In genomic region chr17:45043813-45044540, GRCh38 we compare ENCODE assay signal across 12 cellular contexts. TPM values are rescaled to one million over a fixed set of nuclear protein-coding genes. Genes with fewer than 3 reads are reported as not detected.
DNase-seq lines count a peak whose midpoint lies in the region; ATAC-seq, FAIRE-seq and TF ChIP-seq lines count a peak whose summit lies in the region.
"Had no signal": no experiment of that assay in that cellular context is flagged by ENCODE, and none has a peak within 500 bp of the region (broad histone marks: within the 10 kb centered on the region; RNA-seq: fewer than 3 reads in every experiment).

No MANE protein-coding gene starts in this region.

- H3K9me1 ChIP-seq in K562 (ENCODE audit: control insufficient read depth, insufficient read depth, low read length): no peaks in the 10 kb centered on the region

- DNase-seq in LNCaP clone FGC (ENCODE audit: low read depth) (no peak), K562 (ENCODE audit: extremely low read depth in 1 of 4, low spot score in 3 of 4) (no peak), right cardiac atrium (no peak), suprapubic skin (ENCODE audit: low spot score in 2 of 2) (no peak), NCI-H146 (lab: John Stamatoyannopoulos, UW) (no peak), NCI-H82 (lab: John Stamatoyannopoulos, UW) (no peak), HEK293T (ENCODE audit: extremely low spot score) (no peak)
- DNase-seq: activated CD8-positive, alpha-beta memory T cell treated with anti-CD3 and anti-CD28 coated beads, Interleukin-2, amount 50 U/mL, for 48 hours; stimulated activated naive CD4-positive, alpha-beta T cell had no signal

- WGBS in K562 (ENCODE audit: insufficient coverage, low coverage, missing lambda C conversion rate): 84% methylated on average over 17 of the region's 18 CpGs
- 80% methylated on average over 18 of the region's 18 CpGs for WGBS in right cardiac atrium
- 58% methylated on average over 18 of the region's 18 CpGs for WGBS in suprapubic skin

- TF ChIP-seq POLR2A in K562 (conservative IDR thresholded peaks at IDR 0.05): no peak
- TF ChIP-seq POLR2A in suprapubic skin (IDR thresholded peaks at IDR 0.05): no peak

- BruUV-seq in K562 (replicated peaks; lab: Mats Ljungman, UMichigan): no TSS peak

- H3K79me2 ChIP-seq in K562 (ENCODE audit: control insufficient read depth, insufficient read depth, low read length): peaks cover 43% of the 10 kb centered on the region

- H3K9me3 ChIP-seq in K562 (replicated peaks; ENCODE audit: control insufficient read depth, insufficient read depth, low read depth, low read length) (no peaks in the 10 kb centered on the region), right cardiac atrium (ENCODE audit: control insufficient read depth, low read length) (no peaks in the 10 kb centered on the region), suprapubic skin (no peaks in the 10 kb centered on the region)

- no peak overlapping the region for H3K27ac ChIP-seq in K562 (ENCODE audit: extremely low read depth, low read depth, low read length)
- peak overlapping the region; percentile 25 for H3K27ac ChIP-seq in right cardiac atrium (ENCODE audit: low read length)
- H3K27ac ChIP-seq in suprapubic skin: peak overlapping the region; percentile 89
- H3K27ac ChIP-seq: GM23248 had no signal

- CTCF ChIA-PET in K562 (lab: Yijun Ruan, JAX; ENCODE audit: low intra/inter-chr PET ratio) (no interaction called here), HEK293T (lab: Yijun Ruan, JAX) (no interaction called here)

- TF ChIP-seq CTCF in LNCaP clone FGC (IDR thresholded peaks at IDR 0.05; ENCODE audit: control insufficient read depth, extremely low read depth, insufficient read depth): no peak
- no peak for TF ChIP-seq CTCF in K562 (IDR thresholded peaks at IDR 0.05 in 2 of 3, conservative IDR thresholded peaks at IDR 0.05 in 1 of 3; ENCODE audit: insufficient read depth in 2 of 3, low read depth in 1 of 3, low read length in 3 of 3)
- TF ChIP-seq CTCF in suprapubic skin (IDR thresholded peaks at IDR 0.05): no peak

- no peaks in the 10 kb centered on the region; the same call in none of the 2 replicates for H4K20me1 ChIP-seq in K562 (replicated peaks; ENCODE audit: control insufficient read depth, insufficient read depth, low read length)

- no peak for ATAC-seq in K562
- ATAC-seq in right cardiac atrium: peak; percentile 15 to 18

- no peak for TF ChIP-seq EP300 in K562 (IDR thresholded peaks at IDR 0.05; ENCODE audit: low read length)
- TF ChIP-seq EP300 in suprapubic skin (IDR thresholded peaks at IDR 0.05): no peak

- peak overlapping the region in 1 of 2 experiments; percentile 48; a peak in 1 of 4 replicates for H3K9ac ChIP-seq in K562 (ENCODE audit: insufficient read depth in 1 of 2, low read depth in 2 of 2, low read length in 2 of 2)
- H3K9ac ChIP-seq: GM23248 had no signal

- POLR2A ChIA-PET in K562 (lab: Yijun Ruan, JAX): interaction anchor here (1.0 kb wide), 1 partner anchor 15 kb away, joined by 4 read pairs; no protein-coding TSS in a partner anchor
- POLR2A ChIA-PET in HEK293T (lab: Yijun Ruan, JAX): no interaction called here

- H3K27me3 ChIP-seq in K562 (ENCODE audit: control insufficient read depth in 2 of 2, insufficient read depth in 2 of 2, low read length in 2 of 2) (no peaks in the 10 kb centered on the region), right cardiac atrium (ENCODE audit: control insufficient read depth, insufficient read depth) (no peaks in the 10 kb centered on the region), suprapubic skin (no peaks in the 10 kb centered on the region)

- peak overlapping the region; percentile 26; the same call in 1 of the 2 replicates for H3K4me3 ChIP-seq in LNCaP clone FGC (ENCODE audit: low read depth, low read length)
- no peak overlapping the region for H3K4me3 ChIP-seq in K562
- H3K4me3 ChIP-seq in right cardiac atrium (ENCODE audit: low read length): no peak overlapping the region
- peak overlapping the region; percentile 29 for H3K4me3 ChIP-seq in suprapubic skin
- H3K4me3 ChIP-seq: GM23248 had no signal

- FAIRE-seq in K562 (lab: Jason Lieb, UNC): no peak
- FAIRE-seq: G401.6, islet of Langerhans had no signal

- peaks cover 10 to 13% of the 10 kb centered on the region in 2 experiments for H3K4me1 ChIP-seq in K562 (replicated peaks in 1 of 2; ENCODE audit: control insufficient read depth in 2 of 2, insufficient read depth in 2 of 2, low read length in 2 of 2)
- peaks cover 7% of the 10 kb centered on the region for H3K4me1 ChIP-seq in right cardiac atrium (ENCODE audit: control insufficient read depth, insufficient read depth, low read length)
- peaks cover 75% of the 10 kb centered on the region for H3K4me1 ChIP-seq in suprapubic skin

- in situ Hi-C loops in K562 (cut with MboI): no loop called here

- intact Hi-C loops in K562 (cut with micrococcal nuclease) (no loop called here), right cardiac atrium (cut with DNase I) (loop anchor here in 1 of 4 donors (10.0 kb wide), 1 partner anchor 51 kb away; no protein-coding TSS in a partner anchor)

- H3K4me2 ChIP-seq in K562 (ENCODE audit: insufficient read depth, low read length): no peak overlapping the region

- TF ChIP-seq RAD21 in K562 (CRISPR knock-in tag; conservative IDR thresholded peaks at IDR 0.05 in 1 of 2, IDR thresholded peaks at IDR 0.05 in 1 of 2): no peak

- peaks cover 20% of the 10 kb centered on the region; the same call in 1 of the 3 replicates for H3K36me3 ChIP-seq in K562 (ENCODE audit: control insufficient read depth, insufficient read depth, low read length)
- H3K36me3 ChIP-seq in suprapubic skin: no peaks in the 10 kb centered on the region

- no peak overlapping the region for H2AFZ ChIP-seq in K562 (ENCODE audit: low read depth, low read length)
- H2AFZ ChIP-seq: GM23248 had no signal

TF ChIP-seq in K562, 482 proteins besides CTCF, POLR2A, EP300 and RAD21:
- TF ChIP-seq POLR2G (IDR thresholded peaks at IDR 0.05; ENCODE audit: low read depth, low read length): 0 out of 2 replicates have a peak, but pooled peaks have one; percentile 33
- no peak for TF ChIP-seq CBX5 (IDR thresholded peaks at IDR 0.05; ENCODE audit: borderline replicate concordance, low read depth)
- TF ChIP-seq ASH1L (IDR thresholded peaks at IDR 0.05; ENCODE audit: borderline replicate concordance, low read depth, partially characterized antibody): no peak

TF ChIP-seq in HEK293T, 16 proteins besides CTCF, POLR2A, EP300 and RAD21 (continues in another document):
- TF ChIP-seq ZNF384 (IDR thresholded peaks at IDR 0.05) (no peak), ELF4 (IDR thresholded peaks at IDR 0.05) (no peak), SP1 (IDR thresholded peaks at IDR 0.05) (no peak), ARNT (IDR thresholded peaks at IDR 0.05) (no peak), LEF1 (IDR thresholded peaks at IDR 0.05; ENCODE audit: borderline replicate concordance) (no peak), HDGF (IDR thresholded peaks at IDR 0.05; ENCODE audit: borderline replicate concordance) (no peak), FOXA1 (IDR thresholded peaks at IDR 0.05) (no peak), L3MBTL2 (conservative IDR thresholded peaks at IDR 0.05) (no peak), FOXK2 (IDR thresholded peaks at IDR 0.05) (no peak)

RNA-seq across cellular contexts. Expression of gene DCAKD, which starts 7.5 kb away (rescaled TPM):
- total RNA-seq in K562 (2011; cell fraction: chromatin; rRNA removed; ENCODE audit: low replicate concordance): 25.9 and 66.5 TPM in 2 replicates
- 45.1 and 50.5 TPM in 2 replicates for total RNA-seq in K562 (2011; cell fraction: nucleolus; rRNA removed)
- 43.3 and 55.3 TPM in 2 replicates for total RNA-seq in K562 (2011; cell fraction: nucleoplasm; rRNA removed)
- total RNA-seq in K562 (2014; rRNA removed): 26.1 and 43.3 TPM in 2 replicates
- total RNA-seq in K562 (2014; rRNA removed; fragmentation: Illumina TruSeq; extraction: Trizol): 15.3 and 17.4 TPM in 2 replicates
- 26.2 and 26.5 TPM in 2 replicates for total RNA-seq in K562 (2015; rRNA removed; fragmentation: Illumina TruSeq; extraction: Trizol)
- total RNA-seq in K562 (2021): 35.5 and 39.8 TPM in 2 replicates
- polyA plus RNA-seq in K562 (2011; rRNA removed): 14.4 and 28.6 TPM in 2 replicates
- polyA plus RNA-seq in K562 (2011; cell fraction: cytosol; rRNA removed): 41.8 and 53.1 TPM in 2 replicates
- 36.7 and 47.4 TPM in 2 replicates for polyA plus RNA-seq in K562 (2011; cell fraction: nucleus; rRNA removed)
- polyA plus RNA-seq in K562 (2012): 35.0 and 52.4 TPM in 2 replicates
- 21.4 and 27.7 TPM in 2 replicates for polyA plus RNA-seq in K562 (2014; fragmentation: Illumina TruSeq; extraction: Trizol)
- polyA plus RNA-seq in K562 (2014; fragmentation: Nextera tagmentation; extraction: Ambion mirVana): 1 to 10 TPM; 7.9 to 9.6 TPM
- polyA plus RNA-seq in K562 (2014; rRNA removed): 23.5 and 24.8 TPM in 2 replicates
- 22.1 and 31.4 TPM in 2 replicates for polyA minus RNA-seq in K562 (2011; rRNA and poly(A)+ RNA removed)
- 42.1 and 46.3 TPM in 2 replicates for polyA minus RNA-seq in K562 (2011; cell fraction: cytosol; rRNA and poly(A)+ RNA removed)
- 16.8 and 23.1 TPM in 2 replicates for polyA minus RNA-seq in K562 (2011; cell fraction: nucleus; rRNA and poly(A)+ RNA removed)
- total RNA-seq in right cardiac atrium: 10 to 100 TPM; 36.3 to 40.2 (median 37.2) TPM
- polyA plus RNA-seq in right cardiac atrium: 23.6 TPM
- 10 to 100 TPM; 49.1 to 68.5 (median 60.9) TPM for total RNA-seq in suprapubic skin

RNA-seq across cellular contexts. Expression of gene NMT1, which starts 17.1 kb away (rescaled TPM):
- 146 and 215 TPM in 2 replicates for total RNA-seq in K562 (2011; cell fraction: chromatin; rRNA removed; ENCODE audit: low replicate concordance)
- 112 and 131 TPM in 2 replicates for total RNA-seq in K562 (2011; cell fraction: nucleolus; rRNA removed)
- total RNA-seq in K562 (2011; cell fraction: nucleoplasm; rRNA removed): 122 and 132 TPM in 2 replicates
- 116 and 117 TPM in 2 replicates for total RNA-seq in K562 (2014; rRNA removed)
- total RNA-seq in K562 (2014; rRNA removed; fragmentation: Illumina TruSeq; extraction: Trizol): 105 and 140 TPM in 2 replicates
- total RNA-seq in K562 (2015; rRNA removed; fragmentation: Illumina TruSeq; extraction: Trizol): 402 and 569 TPM in 2 replicates
- total RNA-seq in K562 (2021): 213 and 214 TPM in 2 replicates
- 115 and 126 TPM in 2 replicates for polyA plus RNA-seq in K562 (2011; rRNA removed)
- polyA plus RNA-seq in K562 (2011; cell fraction: cytosol; rRNA removed): 52.9 and 59.1 TPM in 2 replicates
- 165 and 192 TPM in 2 replicates for polyA plus RNA-seq in K562 (2011; cell fraction: nucleus; rRNA removed)
- polyA plus RNA-seq in K562 (2012): 120 and 129 TPM in 2 replicates
- polyA plus RNA-seq in K562 (2014; fragmentation: Illumina TruSeq; extraction: Trizol): 205 and 323 TPM in 2 replicates
- 100 to 1,000 TPM; 297 to 332 TPM for polyA plus RNA-seq in K562 (2014; fragmentation: Nextera tagmentation; extraction: Ambion mirVana)
- 86.7 and 116 TPM in 2 replicates for polyA plus RNA-seq in K562 (2014; rRNA removed)
- 85.9 and 107 TPM in 2 replicates for polyA minus RNA-seq in K562 (2011; rRNA and poly(A)+ RNA removed)
- polyA minus RNA-seq in K562 (2011; cell fraction: cytosol; rRNA and poly(A)+ RNA removed): 222 and 388 TPM in 2 replicates
- polyA minus RNA-seq in K562 (2011; cell fraction: nucleus; rRNA and poly(A)+ RNA removed): 42.5 and 94.9 TPM in 2 replicates
- 100 to 1,000 TPM in 1 of 4 donors, 10 to 100 TPM in 3; 66.3 to 105 (median 72.2) TPM for total RNA-seq in right cardiac atrium
- polyA plus RNA-seq in right cardiac atrium: 33.4 TPM
- 10 to 100 TPM; 53.2 to 73.3 (median 65.9) TPM for total RNA-seq in suprapubic skin

Comparison
In these comparisons a context has a peak if more than half of its experiments do, and no peak if none do; other contexts are left out.
1. H3K4me3 ChIP-seq: peak in LNCaP clone FGC (single experiment) and suprapubic skin (single experiment); none in K562 (single experiment) and right cardiac atrium (single experiment).